Comparison of ENCODE assay signal across 8 cellular contexts in genomic region chr1:155978325-155978972, GRCh38. TPM values are rescaled to one million over a fixed set of nuclear protein-coding genes. Genes with fewer than 3 reads are reported as not detected.
DNase-seq lines count a peak whose midpoint lies in the region; ATAC-seq lines count a peak whose summit lies in the region.

Gene ARHGEF2 (minus strand): TSS chr1:155978547. CDS start chr1:155978427, 120 bp downstream.

- DNase-seq in GF-D8 (lab: John Stamatoyannopoulos, UW): peak; percentile 79
- DNase-seq in NCI-H2171 treated with DMSO at 0.1 percent for 48 hours (lab: John Stamatoyannopoulos, UW): peak; percentile 75
- DNase-seq in activated CD4-positive, alpha-beta T cell treated with anti-CD3 and anti-CD28 coated beads for 1 hour: peak; percentile 65
- DNase-seq in cerebellum (ENCODE audit: low spot score): peak; percentile 75
- peak; percentile 88 to 90 for DNase-seq in left colon
- DNase-seq in stimulated activated CD4-positive, alpha-beta T cell treated with anti-CD3 and anti-CD28 coated beads, Interleukin-1b, Interleukin-23, amount 100 ng/mL, for 4 hours (ENCODE audit: low read depth in 2 of 2): peak; percentile 71 to 78
- no peak for DNase-seq in GOT3 (lab: John Stamatoyannopoulos, UW)

- ATAC-seq in HG02759 (IDR thresholded peaks at IDR 0.05; ENCODE audit: unreplicated experiment) (peak; percentile 64), left colon (peak; percentile 79)

- intact Hi-C loops in left colon (cut with DNase I, micrococcal nuclease): no loop called here

RNA-seq across cellular contexts. Expression of gene ARHGEF2, which starts in this region (rescaled TPM):
- total RNA-seq in cerebellum: 78.8 TPM
- total RNA-seq in left colon: 100 to 1,000 TPM in 1 of 2 donors, 10 to 100 TPM in 1; 99.3 to 103 TPM
